8 cellular contexts compared by ENCODE assay signal in genomic region chr19:1087813-1088418, GRCh38. TPM values are rescaled to one million over a fixed set of nuclear protein-coding genes. Genes with fewer than 3 reads are reported as not detected.
DNase-seq lines count a peak whose midpoint lies in the region; ATAC-seq, FAIRE-seq and TF ChIP-seq lines count a peak whose summit lies in the region.

No MANE protein-coding gene starts in this region.

- no peak for ATAC-seq in HepG2
- ATAC-seq in foreskin keratinocyte = no peak
- ATAC-seq in GM21723 (IDR thresholded peaks at IDR 0.05; ENCODE audit: unreplicated experiment) = no peak

- no peak overlapping the region for H3K9ac ChIP-seq in HepG2 (ENCODE audit: insufficient read depth, low read depth, low read length)

- no TSS peak for BruUV-seq in HepG2 (replicated peaks; lab: Mats Ljungman, UMichigan)

- no peaks in the 10 kb centered on the region for H3K27me3 ChIP-seq in HepG2 (ENCODE audit: control insufficient read depth in 1 of 2, insufficient read depth in 2 of 2, low read length in 2 of 2)
- H3K27me3 ChIP-seq in foreskin keratinocyte = no peaks in the 10 kb centered on the region

- H3K9me3 Mint-ChIP-seq in activated T-helper 2 cell treated with anti-CD3 and anti-CD28 coated beads, Interferon-gamma antibody, Interleukin-2, Interleukin-4, amounts not matched to agents 10 μg/mL and 5 μg/mL and 100 μg/mL, durations not matched to agents 14 hours and 24 hours and 36 hours = no peaks in the 10 kb centered on the region

- TF ChIP-seq POLR2A in HepG2 (IDR thresholded peaks at IDR 0.05; ENCODE audit: insufficient read depth in 1 of 2, low read depth in 2 of 2, low read length in 2 of 2) = peak in 1 of 2 experiments; percentile 25; a peak in 2 of 4 replicates

- 0 out of 2 replicates have a peak, but pooled peaks cover 2% of the 10 kb centered on the region for H4K20me1 ChIP-seq in HepG2 (ENCODE audit: insufficient read depth, low read length)

- 97% methylated on average over 18 of the region's 27 CpGs for WGBS in HepG2 (ENCODE audit: low lambda C conversion rate)

- H3K4me1 ChIP-seq in HepG2 (ENCODE audit: insufficient read depth, low read length) = peaks cover 3% of the 10 kb centered on the region
- peaks cover 5% of the 10 kb centered on the region for H3K4me1 ChIP-seq in foreskin keratinocyte

- no peak for TF ChIP-seq RAD21 in HepG2 (CRISPR knock-in tag; IDR thresholded peaks at IDR 0.05)

- H2AFZ ChIP-seq in HepG2 (ENCODE audit: low read length) = no peak overlapping the region

- CTCF ChIA-PET in HepG2 (lab: Yijun Ruan, JAX; ENCODE audit: low intra/inter-chr PET ratio, low total read pairs) = no interaction called here

- intact Hi-C loops in activated T-helper 2 cell treated with anti-CD3 and anti-CD28 coated beads, Interferon-gamma antibody, Interleukin-2, Interleukin-4, amounts not matched to agents 10 μg/mL and 5 μg/mL and 100 μg/mL, durations not matched to agents 14 hours and 24 hours and 36 hours (cut with micrococcal nuclease) = loop anchor here (10.0 kb wide), 1 partner anchor 163 kb away; the partner anchor contains the start of gene ARID3A
- intact Hi-C loops in HepG2 (cut with micrococcal nuclease; ENCODE audit: unreplicated experiment) = no loop called here

- H3K36me3 ChIP-seq in HepG2 (replicated peaks in 1 of 2; ENCODE audit: control insufficient read depth in 1 of 2, insufficient read depth in 2 of 2, low read length in 2 of 2) = peaks cover 17 to 35% of the 10 kb centered on the region in 2 experiments

- peak overlapping the region; percentile 7 for H3K4me3 Mint-ChIP-seq in activated T-helper 2 cell treated with anti-CD3 and anti-CD28 coated beads, Interferon-gamma antibody, Interleukin-2, Interleukin-4, amounts not matched to agents 10 μg/mL and 5 μg/mL and 100 μg/mL, durations not matched to agents 14 hours and 24 hours and 36 hours (ENCODE audit: low read depth)

- no peak for FAIRE-seq in HepG2 (lab: Jason Lieb, UNC)

- H3K4me3 ChIP-seq in HepG2 (replicated peaks in 1 of 3; ENCODE audit: insufficient read depth in 1 of 3, low read depth in 2 of 3, low read length in 3 of 3) = no peak overlapping the region

- POLR2A ChIA-PET in HepG2 (lab: Yijun Ruan, JAX) = no interaction called here

- H3K27ac Mint-ChIP-seq in activated T-helper 2 cell treated with anti-CD3 and anti-CD28 coated beads, Interferon-gamma antibody, Interleukin-2, Interleukin-4, amounts not matched to agents 10 μg/mL and 5 μg/mL and 100 μg/mL, durations not matched to agents 14 hours and 24 hours and 36 hours = peak overlapping the region; percentile 84

- H3K27ac ChIP-seq in HepG2 (ENCODE audit: extremely low read length, insufficient read depth, low read length) (no peak overlapping the region), foreskin keratinocyte (no peak overlapping the region)

- no peaks in the 10 kb centered on the region for H3K9me3 ChIP-seq in HepG2 (ENCODE audit: low read length)

- H3K36me3 Mint-ChIP-seq in activated T-helper 2 cell treated with anti-CD3 and anti-CD28 coated beads, Interferon-gamma antibody, Interleukin-2, Interleukin-4, amounts not matched to agents 10 μg/mL and 5 μg/mL and 100 μg/mL, durations not matched to agents 14 hours and 24 hours and 36 hours (ENCODE audit: low read depth) = peaks cover 53% of the 10 kb centered on the region

- peaks cover 7% of the 10 kb centered on the region for H3K4me1 Mint-ChIP-seq in activated T-helper 2 cell treated with anti-CD3 and anti-CD28 coated beads, Interferon-gamma antibody, Interleukin-2, Interleukin-4, amounts not matched to agents 10 μg/mL and 5 μg/mL and 100 μg/mL, durations not matched to agents 14 hours and 24 hours and 36 hours (ENCODE audit: low read depth)

- DNase-seq in AML-193 (lab: John Stamatoyannopoulos, UW) = peak; percentile 95 to 96
- peak; percentile 94 for DNase-seq in KBM-7
- DNase-seq in activated T-helper 2 cell treated with anti-CD3 and anti-CD28 coated beads, Interferon-gamma antibody, Interleukin-2, Interleukin-4, amounts not matched to agents 10 μg/mL and 5 μg/mL and 100 μg/mL, durations not matched to agents 14 hours and 24 hours and 36 hours (ENCODE audit: low spot score) = peak; percentile 56
- DNase-seq in HepG2 (ENCODE audit: low spot score) = no peak
- no peak for DNase-seq in foreskin keratinocyte
- DNase-seq in NCI-H1694 treated with DMSO at 0.1 percent for 48 hours (lab: John Stamatoyannopoulos, UW) = no peak
- no peak for DNase-seq in COR-L47 (lab: John Stamatoyannopoulos, UW)

- no peak overlapping the region for H3K4me2 ChIP-seq in HepG2 (ENCODE audit: low read depth, low read length)

- no peaks in the 10 kb centered on the region for H3K27me3 Mint-ChIP-seq in activated T-helper 2 cell treated with anti-CD3 and anti-CD28 coated beads, Interferon-gamma antibody, Interleukin-2, Interleukin-4, amounts not matched to agents 10 μg/mL and 5 μg/mL and 100 μg/mL, durations not matched to agents 14 hours and 24 hours and 36 hours (ENCODE audit: low read depth)

- TF ChIP-seq EP300 in HepG2 (IDR thresholded peaks at IDR 0.05; ENCODE audit: low read depth in 2 of 2, low read length in 2 of 2) (no peak), HepG2 (CRISPR knock-in tag; IDR thresholded peaks at IDR 0.05; ENCODE audit: borderline replicate concordance) (no peak)

- in situ Hi-C loops in KBM-7 (cut with MboI; ENCODE audit: low pct_unique_long_range_greater_than_20kb, low sequenced_read_pairs) (no loop called here), HepG2 (cut with HindIII; ENCODE audit: extremely low pct_ligation_motif_present, low pct_unique_long_range_greater_than_20kb) (no loop called here)

- H3K79me2 ChIP-seq in HepG2 (ENCODE audit: insufficient read depth, low read length) = peaks cover 7% of the 10 kb centered on the region

- TF ChIP-seq CTCF in HepG2 (CRISPR knock-in tag; IDR thresholded peaks at IDR 0.05) = no peak
- no peak for TF ChIP-seq CTCF in foreskin keratinocyte (conservative IDR thresholded peaks at IDR 0.05)

RNA-seq across cellular contexts. Expression of gene POLR2E, which starts 7.3 kb away (rescaled TPM):
- 260 and 272 TPM in 2 replicates for total RNA-seq in activated T-helper 2 cell treated with anti-CD3 and anti-CD28 coated beads, Interferon-gamma antibody, Interleukin-2, Interleukin-4, amounts not matched to agents 10 μg/mL and 5 μg/mL and 100 μg/mL, durations not matched to agents 14 hours and 24 hours and 36 hours
- total RNA-seq in HepG2 (2016; rRNA removed; fragmentation: Illumina TruSeq; extraction: Trizol) (140 TPM in 2 replicates), foreskin keratinocyte (148 and 163 TPM in 2 replicates)
- 43.4 and 44.8 TPM in 2 replicates for total RNA-seq in HepG2 (2016; cell fraction: cytosol; rRNA removed; fragmentation: Illumina TruSeq; extraction: Trizol; ENCODE audit: low read depth)
- total RNA-seq in HepG2 (2016; cell fraction: insoluble cytoplasmic fraction; rRNA removed; fragmentation: Illumina TruSeq; extraction: Trizol) = 135 and 141 TPM in 2 replicates
- 89.0 and 92.5 TPM in 2 replicates for total RNA-seq in HepG2 (2016; cell fraction: membrane; rRNA removed; fragmentation: Illumina TruSeq; extraction: Trizol)
- 54.0 and 55.3 TPM in 2 replicates for total RNA-seq in HepG2 (2016; cell fraction: nucleus; rRNA removed; fragmentation: Illumina TruSeq; extraction: Trizol)
- polyA plus RNA-seq in HepG2 (2011; rRNA removed) (272 and 305 TPM in 2 replicates), foreskin keratinocyte (313 and 314 TPM in 2 replicates)
- polyA plus RNA-seq in HepG2 (2011; cell fraction: cytosol; rRNA removed) = 222 and 337 TPM in 2 replicates
- 150 and 188 TPM in 2 replicates for polyA plus RNA-seq in HepG2 (2011; cell fraction: nucleus; rRNA removed)
- polyA plus RNA-seq in HepG2 (2012) = 201 and 222 TPM in 2 replicates
- 94.9 and 102 TPM in 2 replicates for polyA plus RNA-seq in HepG2 (2016; cell fraction: cytosol; fragmentation: Illumina TruSeq; extraction: Trizol; ENCODE audit: low read depth)
- 246 and 282 TPM in 2 replicates for polyA plus RNA-seq in HepG2 (2016; cell fraction: insoluble cytoplasmic fraction; fragmentation: Illumina TruSeq; extraction: Trizol; ENCODE audit: low read depth)
- polyA plus RNA-seq in HepG2 (2016; cell fraction: membrane; fragmentation: Illumina TruSeq; extraction: Trizol; ENCODE audit: low read depth) = 145 and 159 TPM in 2 replicates
- polyA plus RNA-seq in HepG2 (2016; cell fraction: nucleus; fragmentation: Illumina TruSeq; extraction: Trizol; ENCODE audit: insufficient read depth, low read depth) = 179 TPM in 2 replicates
- polyA minus RNA-seq in HepG2 (2011; rRNA and poly(A)+ RNA removed; ENCODE audit: low replicate concordance) = 343 and 389 TPM in 2 replicates
- polyA minus RNA-seq in HepG2 (2011; cell fraction: cytosol; rRNA and poly(A)+ RNA removed) = 104 and 129 TPM in 2 replicates
- polyA minus RNA-seq in HepG2 (2011; cell fraction: nucleus; rRNA and poly(A)+ RNA removed) = 39.5 and 42.0 TPM in 2 replicates

RNA-seq across cellular contexts. Expression of gene GPX4, which starts 15.9 kb away (rescaled TPM):
- 257 TPM in 2 replicates for total RNA-seq in activated T-helper 2 cell treated with anti-CD3 and anti-CD28 coated beads, Interferon-gamma antibody, Interleukin-2, Interleukin-4, amounts not matched to agents 10 μg/mL and 5 μg/mL and 100 μg/mL, durations not matched to agents 14 hours and 24 hours and 36 hours
- total RNA-seq in HepG2 (2016; rRNA removed; fragmentation: Illumina TruSeq; extraction: Trizol) = 426 and 535 TPM in 2 replicates
- total RNA-seq in HepG2 (2016; cell fraction: cytosol; rRNA removed; fragmentation: Illumina TruSeq; extraction: Trizol; ENCODE audit: low read depth) = 2,785 and 3,522 TPM in 2 replicates
- 340 and 561 TPM in 2 replicates for total RNA-seq in HepG2 (2016; cell fraction: insoluble cytoplasmic fraction; rRNA removed; fragmentation: Illumina TruSeq; extraction: Trizol)
- total RNA-seq in HepG2 (2016; cell fraction: membrane; rRNA removed; fragmentation: Illumina TruSeq; extraction: Trizol) = 1,902 and 2,313 TPM in 2 replicates
- total RNA-seq in HepG2 (2016; cell fraction: nucleus; rRNA removed; fragmentation: Illumina TruSeq; extraction: Trizol) = 168 and 177 TPM in 2 replicates
- 613 and 728 TPM in 2 replicates for polyA plus RNA-seq in HepG2 (2011; rRNA removed)
- polyA plus RNA-seq in HepG2 (2011; cell fraction: cytosol; rRNA removed) = 837 and 1,257 TPM in 2 replicates
- 557 and 562 TPM in 2 replicates for polyA plus RNA-seq in HepG2 (2011; cell fraction: nucleus; rRNA removed)
- polyA plus RNA-seq in HepG2 (2012) = 539 and 705 TPM in 2 replicates
- polyA plus RNA-seq in HepG2 (2016; cell fraction: cytosol; fragmentation: Illumina TruSeq; extraction: Trizol; ENCODE audit: low read depth) = 3,701 and 4,930 TPM in 2 replicates
- 454 and 583 TPM in 2 replicates for polyA plus RNA-seq in HepG2 (2016; cell fraction: insoluble cytoplasmic fraction; fragmentation: Illumina TruSeq; extraction: Trizol; ENCODE audit: low read depth)
- polyA plus RNA-seq in HepG2 (2016; cell fraction: membrane; fragmentation: Illumina TruSeq; extraction: Trizol; ENCODE audit: low read depth) = 2,313 and 2,706 TPM in 2 replicates
- polyA plus RNA-seq in HepG2 (2016; cell fraction: nucleus; fragmentation: Illumina TruSeq; extraction: Trizol; ENCODE audit: insufficient read depth, low read depth) = 387 and 420 TPM in 2 replicates
- 195 and 435 TPM in 2 replicates for polyA minus RNA-seq in HepG2 (2011; rRNA and poly(A)+ RNA removed; ENCODE audit: low replicate concordance)
- polyA minus RNA-seq in HepG2 (2011; cell fraction: cytosol; rRNA and poly(A)+ RNA removed) = 211 and 241 TPM in 2 replicates
- 51.6 and 73.4 TPM in 2 replicates for polyA minus RNA-seq in HepG2 (2011; cell fraction: nucleus; rRNA and poly(A)+ RNA removed)
- total RNA-seq in foreskin keratinocyte = 237 and 247 TPM in 2 replicates
- 377 and 403 TPM in 2 replicates for polyA plus RNA-seq in foreskin keratinocyte

RNA-seq across cellular contexts. Expression of gene ARHGAP45, which starts 20.9 kb away (rescaled TPM):
- total RNA-seq in activated T-helper 2 cell treated with anti-CD3 and anti-CD28 coated beads, Interferon-gamma antibody, Interleukin-2, Interleukin-4, amounts not matched to agents 10 μg/mL and 5 μg/mL and 100 μg/mL, durations not matched to agents 14 hours and 24 hours and 36 hours = 158 TPM in 2 replicates
- total RNA-seq in HepG2 (2016; rRNA removed; fragmentation: Illumina TruSeq; extraction: Trizol) (0.48 and 0.84 TPM in 2 replicates), foreskin keratinocyte (4.5 and 5.5 TPM in 2 replicates)
- total RNA-seq in HepG2 (2016; cell fraction: cytosol; rRNA removed; fragmentation: Illumina TruSeq; extraction: Trizol; ENCODE audit: low read depth) = 0.35 and 0.51 TPM in 2 replicates
- 0.16 and 0.50 TPM in 2 replicates for total RNA-seq in HepG2 (2016; cell fraction: insoluble cytoplasmic fraction; rRNA removed; fragmentation: Illumina TruSeq; extraction: Trizol)
- total RNA-seq in HepG2 (2016; cell fraction: membrane; rRNA removed; fragmentation: Illumina TruSeq; extraction: Trizol) = 0.38 and 0.40 TPM in 2 replicates
- total RNA-seq in HepG2 (2016; cell fraction: nucleus; rRNA removed; fragmentation: Illumina TruSeq; extraction: Trizol) = 0.28 and 0.63 TPM in 2 replicates
- polyA plus RNA-seq in HepG2 (2011; rRNA removed) (32.0 and 40.3 TPM in 2 replicates), foreskin keratinocyte (4.0 and 4.6 TPM in 2 replicates)
- 17.7 and 31.9 TPM in 2 replicates for polyA plus RNA-seq in HepG2 (2011; cell fraction: cytosol; rRNA removed)
- polyA plus RNA-seq in HepG2 (2011; cell fraction: nucleus; rRNA removed) = 222 and 325 TPM in 2 replicates
- polyA plus RNA-seq in HepG2 (2012) = 21.8 and 23.4 TPM in 2 replicates
- polyA plus RNA-seq in HepG2 (2016; cell fraction: cytosol; fragmentation: Illumina TruSeq; extraction: Trizol; ENCODE audit: low read depth) = not detected in 2 replicates
- polyA plus RNA-seq in HepG2 (2016; cell fraction: insoluble cytoplasmic fraction; fragmentation: Illumina TruSeq; extraction: Trizol; ENCODE audit: low read depth) = 0.41 and 0.69 TPM in 2 replicates
- polyA plus RNA-seq in HepG2 (2016; cell fraction: membrane; fragmentation: Illumina TruSeq; extraction: Trizol; ENCODE audit: low read depth) = not detected in 2 replicates
- 1.5 TPM in 2 replicates for polyA plus RNA-seq in HepG2 (2016; cell fraction: nucleus; fragmentation: Illumina TruSeq; extraction: Trizol; ENCODE audit: insufficient read depth, low read depth)
- polyA minus RNA-seq in HepG2 (2011; rRNA and poly(A)+ RNA removed; ENCODE audit: low replicate concordance) = 18.3 and 37.9 TPM in 2 replicates
- polyA minus RNA-seq in HepG2 (2011; cell fraction: cytosol; rRNA and poly(A)+ RNA removed) = 19.3 and 20.1 TPM in 2 replicates
- polyA minus RNA-seq in HepG2 (2011; cell fraction: nucleus; rRNA and poly(A)+ RNA removed) = 25.0 and 29.0 TPM in 2 replicates

RNA-seq across cellular contexts. Expression of gene ABCA7, which starts 48.0 kb away (rescaled TPM):
- 17.2 and 19.6 TPM in 2 replicates for total RNA-seq in activated T-helper 2 cell treated with anti-CD3 and anti-CD28 coated beads, Interferon-gamma antibody, Interleukin-2, Interleukin-4, amounts not matched to agents 10 μg/mL and 5 μg/mL and 100 μg/mL, durations not matched to agents 14 hours and 24 hours and 36 hours
- total RNA-seq in HepG2 (2016; rRNA removed; fragmentation: Illumina TruSeq; extraction: Trizol) (1.3 and 4.4 TPM in 2 replicates), foreskin keratinocyte (15.2 and 17.6 TPM in 2 replicates)
- total RNA-seq in HepG2 (2016; cell fraction: cytosol; rRNA removed; fragmentation: Illumina TruSeq; extraction: Trizol; ENCODE audit: low read depth) = 3.4 and 3.5 TPM in 2 replicates
- total RNA-seq in HepG2 (2016; cell fraction: insoluble cytoplasmic fraction; rRNA removed; fragmentation: Illumina TruSeq; extraction: Trizol) = 2.5 and 6.4 TPM in 2 replicates
- total RNA-seq in HepG2 (2016; cell fraction: membrane; rRNA removed; fragmentation: Illumina TruSeq; extraction: Trizol) = 1.7 and 2.0 TPM in 2 replicates
- 7.8 and 9.7 TPM in 2 replicates for total RNA-seq in HepG2 (2016; cell fraction: nucleus; rRNA removed; fragmentation: Illumina TruSeq; extraction: Trizol)
- polyA plus RNA-seq in HepG2 (2011; rRNA removed) (32.4 and 41.2 TPM in 2 replicates), foreskin keratinocyte (9.6 and 11.3 TPM in 2 replicates)
- 27.7 and 35.9 TPM in 2 replicates for polyA plus RNA-seq in HepG2 (2011; cell fraction: cytosol; rRNA removed)
- polyA plus RNA-seq in HepG2 (2011; cell fraction: nucleus; rRNA removed) = 316 and 410 TPM in 2 replicates
- 29.1 and 29.7 TPM in 2 replicates for polyA plus RNA-seq in HepG2 (2012)
- 0.23 and 0.72 TPM in 2 replicates for polyA plus RNA-seq in HepG2 (2016; cell fraction: cytosol; fragmentation: Illumina TruSeq; extraction: Trizol; ENCODE audit: low read depth)
- polyA plus RNA-seq in HepG2 (2016; cell fraction: insoluble cytoplasmic fraction; fragmentation: Illumina TruSeq; extraction: Trizol; ENCODE audit: low read depth) = 1.6 and 2.2 TPM in 2 replicates
- 0.54 and 0.71 TPM in 2 replicates for polyA plus RNA-seq in HepG2 (2016; cell fraction: membrane; fragmentation: Illumina TruSeq; extraction: Trizol; ENCODE audit: low read depth)
- polyA plus RNA-seq in HepG2 (2016; cell fraction: nucleus; fragmentation: Illumina TruSeq; extraction: Trizol; ENCODE audit: insufficient read depth, low read depth) = 25.9 and 28.7 TPM in 2 replicates
- 20.1 and 68.5 TPM in 2 replicates for polyA minus RNA-seq in HepG2 (2011; rRNA and poly(A)+ RNA removed; ENCODE audit: low replicate concordance)
- polyA minus RNA-seq in HepG2 (2011; cell fraction: cytosol; rRNA and poly(A)+ RNA removed) = 20.8 and 23.1 TPM in 2 replicates
- polyA minus RNA-seq in HepG2 (2011; cell fraction: nucleus; rRNA and poly(A)+ RNA removed) = 41.6 and 44.5 TPM in 2 replicates

Comparison
In these comparisons a context has a peak if more than half of its experiments do, and no peak if none do; other contexts are left out.
1. DNase-seq: peak in AML-193 (2 of 2), KBM-7 (single experiment) and activated T-helper 2 cell treated with anti-CD3 and anti-CD28 coated beads, Interferon-gamma antibody, Interleukin-2, Interleukin-4, amounts not matched to agents 10 μg/mL and 5 μg/mL and 100 μg/mL, durations not matched to agents 14 hours and 24 hours and 36 hours (single experiment); none in HepG2 (single experiment), foreskin keratinocyte (0 of 2), NCI-H1694 treated with DMSO at 0.1 percent for 48 hours (single experiment) and COR-L47 (single experiment).
2. RNA of gene ARHGAP45, which starts 20.9 kb away (total RNA-seq): 158 TPM in activated T-helper 2 cell treated with anti-CD3 and anti-CD28 coated beads, Interferon-gamma antibody, Interleukin-2, Interleukin-4, amounts not matched to agents 10 μg/mL and 5 μg/mL and 100 μg/mL, durations not matched to agents 14 hours and 24 hours and 36 hours; 4.5 to 5.5 TPM in foreskin keratinocyte and 0.16 to 0.84 TPM in HepG2; every median in the first group is over 10 times any median in the second.